ENCODE assay signal across 8 cellular contexts in genomic region chr9:122126340-122127333, GRCh38. TPM values are rescaled to one million over a fixed set of nuclear protein-coding genes. Genes with fewer than 3 reads are reported as not detected.
DNase-seq lines count a peak whose midpoint lies in the region; ATAC-seq and TF ChIP-seq lines count a peak whose summit lies in the region.

No MANE protein-coding gene starts in this region.

- ATAC-seq in PC-3 (peak; percentile 14; the same call in 1 of the 2 replicates), HG03342 (IDR thresholded peaks at IDR 0.05; ENCODE audit: unreplicated experiment) (no peak)

- H4K20me1 ChIP-seq in PC-3 (ENCODE audit: low read length) (no peaks in the 10 kb centered on the region), neural cell (ENCODE audit: insufficient read depth) (no peaks in the 10 kb centered on the region)

- TF ChIP-seq EP300 in neural cell (conservative IDR thresholded peaks at IDR 0.05; ENCODE audit: poor library complexity, severe bottlenecking) = no peak

- H3K27ac ChIP-seq in PC-3 (ENCODE audit: low read length) = no peak overlapping the region
- no peak overlapping the region for H3K27ac ChIP-seq in neural cell (ENCODE audit: low read length)

- no peak for TF ChIP-seq CTCF in PC-3 (conservative IDR thresholded peaks at IDR 0.05; ENCODE audit: low read depth, low read length)
- TF ChIP-seq CTCF in epithelial cell of esophagus (IDR thresholded peaks at IDR 0.05; ENCODE audit: insufficient read depth, low read depth, low read length, missing control alignments) = no peak
- TF ChIP-seq CTCF in neural cell (IDR thresholded peaks at IDR 0.05; ENCODE audit: poor library complexity, severe bottlenecking) = no peak
- no peak for TF ChIP-seq CTCF in GM10248 (IDR thresholded peaks at IDR 0.05; ENCODE audit: control extremely low read depth, extremely low read depth, low read depth, missing control alignments)

- no peaks in the 10 kb centered on the region for H3K79me2 ChIP-seq in PC-3 (ENCODE audit: low read length)
- no peaks in the 10 kb centered on the region for H3K79me2 ChIP-seq in neural cell (replicated peaks; ENCODE audit: insufficient read depth, low read length)

- H3K4me1 ChIP-seq in PC-3 (ENCODE audit: insufficient read depth, low read length) = peaks cover 14% of the 10 kb centered on the region

- CTCF ChIA-PET in PC-3 (lab: Charles Lee) (interaction anchor here (0.6 to 2.6 kb wide), 4 partner anchors 18 to 224 kb away, joined by 3 to 34 read pairs (median 4); no protein-coding TSS in a partner anchor), GM10248 (lab: Yijun Ruan, JAX) (interaction anchor here (0.7 to 10.6 kb wide), 22 partner anchors 9 to 686 kb away, joined by 3 to 243 read pairs (median 5); no protein-coding TSS in a partner anchor)

- H2AFZ ChIP-seq in PC-3 (ENCODE audit: low read length) = peak overlapping the region; percentile 81
- H2AFZ ChIP-seq in neural cell (ENCODE audit: low read depth, low read length) = no peak overlapping the region

- intact Hi-C loops in PC-3 (cut with micrococcal nuclease) = loop anchor here (5.0 to 10.0 kb wide), 2 partner anchors 101 to 138 kb away; partner anchors contain the start of genes LHX6, MRRF and RBM18

- no peaks in the 10 kb centered on the region for H3F3A ChIP-seq in PC-3 (ENCODE audit: low read length, unreplicated experiment)
- H3F3A ChIP-seq in neural cell (ENCODE audit: insufficient read depth, low read length, poor library complexity, severe bottlenecking) = no peaks in the 10 kb centered on the region

- no peaks in the 10 kb centered on the region for H3K9me2 ChIP-seq in PC-3 (replicated peaks; ENCODE audit: low read length)
- H3K9me2 ChIP-seq in neural cell (ENCODE audit: insufficient read depth, low read length) = no peaks in the 10 kb centered on the region

- H3K4me2 ChIP-seq in PC-3 (ENCODE audit: low read length) = peak overlapping the region; percentile 76
- no peak overlapping the region for H3K4me2 ChIP-seq in neural cell (ENCODE audit: low read length)

- DNase-seq in DMS53 (lab: John Stamatoyannopoulos, UW) (peak; percentile 59), PC-3 (peak; percentile 39), epithelial cell of esophagus (ENCODE audit: low read depth) (peak; percentile 49), GM10248 (ENCODE audit: extremely low spot score) (no peak), ureter (ENCODE audit: low spot score) (no peak), NOMO-1 treated with dmso at 0.1 percent for 144 hours (lab: John Stamatoyannopoulos, UW; ENCODE audit: unreplicated experiment) (no peak)

- BruUV-seq in PC-3 (replicated peaks; lab: Mats Ljungman, UMichigan) = no TSS peak

- TF ChIP-seq RAD21 in neural cell (conservative IDR thresholded peaks at IDR 0.05) = no peak

- H3K9ac ChIP-seq in PC-3 (ENCODE audit: low read length) = no peak overlapping the region
- no peak overlapping the region for H3K9ac ChIP-seq in neural cell (ENCODE audit: low read length)

- H3K4me3 ChIP-seq in PC-3 (ENCODE audit: low read length) = no peak overlapping the region; the same call in 1 of the 2 replicates
- H3K4me3 ChIP-seq in epithelial cell of esophagus (ENCODE audit: low read length) = no peak overlapping the region
- peak overlapping the region; percentile 58 for H3K4me3 ChIP-seq in neural cell (ENCODE audit: low read length)

- H3K27me3 ChIP-seq in PC-3 (ENCODE audit: low read length) (no peaks in the 10 kb centered on the region), neural cell (ENCODE audit: insufficient read depth, low read depth, low read length) (peaks cover 44% of the 10 kb centered on the region)

- H3K36me3 ChIP-seq in PC-3 (ENCODE audit: low read depth, low read length) (no peaks in the 10 kb centered on the region), neural cell (ENCODE audit: insufficient read depth, low read length) (no peaks in the 10 kb centered on the region)

- H3K9me3 ChIP-seq in PC-3 (ENCODE audit: low read length) = no peaks in the 10 kb centered on the region
- H3K9me3 ChIP-seq in neural cell (ENCODE audit: low read length) = no peaks in the 10 kb centered on the region

- POLR2A ChIA-PET in PC-3 (lab: Charles Lee; ENCODE audit: unreplicated experiment) = no interaction called here
- POLR2A ChIA-PET in GM10248 (lab: Yijun Ruan, JAX) = no interaction called here

TF ChIP-seq in neural cell, 6 proteins besides CTCF, POLR2A, EP300 and RAD21:
- TF ChIP-seq REST (IDR thresholded peaks at IDR 0.05; ENCODE audit: borderline replicate concordance) = no peak
- TF ChIP-seq POLR2AphosphoS5 (IDR thresholded peaks at IDR 0.05) = no peak
- TF ChIP-seq SMC3 (conservative IDR thresholded peaks at IDR 0.05; ENCODE audit: poor library complexity) = no peak
- TF ChIP-seq MXI1 (conservative IDR thresholded peaks at IDR 0.05; ENCODE audit: poor library complexity, severe bottlenecking) = no peak
- no peak for TF ChIP-seq EZH2 (IDR thresholded peaks at IDR 0.05; ENCODE audit: borderline replicate concordance, insufficient read depth, low read length, poor library complexity, severe bottlenecking)
- TF ChIP-seq TAF1 (IDR thresholded peaks at IDR 0.05; ENCODE audit: low read depth) = no peak
TF ChIP-seq in neural cell: peak in this region for 0.

RNA-seq across cellular contexts. Expression of gene NDUFA8, which starts 32.9 kb away (rescaled TPM):
- total RNA-seq in PC-3 (2014; rRNA removed) (67.5 and 71.4 TPM in 2 replicates), ureter (38.1 TPM)
- 65.0 and 73.1 TPM in 2 replicates for polyA plus RNA-seq in neural cell
- 27.0 and 37.6 TPM in 2 replicates for polyA minus RNA-seq in neural cell

RNA-seq across cellular contexts. Expression of gene MORN5, which starts 33.1 kb away (rescaled TPM):
- total RNA-seq in PC-3 (2014; rRNA removed) = not detected in 2 replicates
- 1.1 TPM in 1 of 2 replicates, not detected in the other for polyA plus RNA-seq in neural cell
- not detected in 2 replicates for polyA minus RNA-seq in neural cell
- total RNA-seq in ureter = 1.4 TPM

RNA-seq across cellular contexts. Expression of gene TTLL11, which starts 33.5 kb away (rescaled TPM):
- total RNA-seq in PC-3 (2014; rRNA removed) = 7.0 and 8.9 TPM in 2 replicates
- 8.0 and 8.4 TPM in 2 replicates for polyA plus RNA-seq in neural cell
- 24.8 and 29.5 TPM in 2 replicates for polyA minus RNA-seq in neural cell
- 10.9 TPM for total RNA-seq in ureter

Comparison
In these comparisons a context has a peak if more than half of its experiments do, and no peak if none do; other contexts are left out.
1. DNase-seq: peak in DMS53 (single experiment), PC-3 (single experiment) and epithelial cell of esophagus (single experiment); none in GM10248 (single experiment), ureter (single experiment) and NOMO-1 treated with dmso at 0.1 percent for 144 hours (single experiment).